16 cellular contexts compared by ENCODE assay signal in genomic region chr10:132096863-132097478, GRCh38. TPM values are rescaled to one million over a fixed set of nuclear protein-coding genes. Genes with fewer than 3 reads are reported as not detected.
A peak's percentile ranks its signal among the peaks of the same experiment; 100 is the strongest.
DNase-seq lines count a peak whose midpoint lies in the region; FAIRE-seq and TF ChIP-seq lines count a peak whose summit lies in the region.
"Had no signal": no experiment of that assay in that cellular context is flagged by ENCODE, and none has a peak within 500 bp of the region (broad histone marks: within the 10 kb centered on the region; RNA-seq: fewer than 3 reads in every experiment).

No MANE protein-coding gene starts in this region.

- H3K27me3 Mint-ChIP-seq in osteocyte (ENCODE audit: unreplicated experiment) = peaks cover 11% of the 10 kb centered on the region

- H3K4me3 Mint-ChIP-seq in osteocyte (ENCODE audit: unreplicated experiment) = no peak overlapping the region
- H3K4me3 Mint-ChIP-seq: CD8-positive, alpha-beta memory T cell had no signal

- H2BK15ac ChIP-seq in H1 (ENCODE audit: low read length) = peak overlapping the region; percentile 48; the same call in 1 of the 2 replicates

- peaks cover 88% of the 10 kb centered on the region for H3K4me1 ChIP-seq in BLaER1
- H3K4me1 ChIP-seq in H1 (replicated peaks in 1 of 4; ENCODE audit: control insufficient read depth in 3 of 4, insufficient read depth in 4 of 4, low read length in 3 of 4) = no peaks in the 10 kb centered on the region; a peak in 1 of 7 replicates
- H3K4me1 ChIP-seq in SJCRH30 = no peaks in the 10 kb centered on the region

- no peak overlapping the region for H4K5ac ChIP-seq in H1 (ENCODE audit: insufficient read length, low read depth, low read length)

- no peak overlapping the region for H3K14ac ChIP-seq in H1 (ENCODE audit: insufficient read length)

- no peaks in the 10 kb centered on the region for H3K36me3 ChIP-seq in BLaER1
- H3K36me3 ChIP-seq in H1 (ENCODE audit: control insufficient read depth in 2 of 4, insufficient read depth in 4 of 4, low read length in 3 of 4) = no peaks in the 10 kb centered on the region
- H3K36me3 ChIP-seq in SJCRH30 = no peaks in the 10 kb centered on the region

- H4K91ac ChIP-seq in H1 (replicated peaks; ENCODE audit: insufficient read length, low read length) = no peak overlapping the region

- no peak overlapping the region for H2BK120ac ChIP-seq in H1 (replicated peaks; ENCODE audit: low read depth, low read length)

- no peak overlapping the region for H3K56ac ChIP-seq in H1 (replicated peaks; ENCODE audit: insufficient read length, low read depth, low read length)

- peaks cover 7% of the 10 kb centered on the region; the same call in 1 of the 2 replicates for H3K9me3 ChIP-seq in BLaER1
- peaks cover 9 to 13% of the 10 kb centered on the region in 2 experiments; a peak in 2 of 4 replicates for H3K9me3 ChIP-seq in H1 (ENCODE audit: insufficient read depth in 2 of 2, low read depth in 1 of 2, low read length in 1 of 2)
- H3K9me3 ChIP-seq in SJCRH30 (replicated peaks) = no peaks in the 10 kb centered on the region

- no peaks in the 10 kb centered on the region for H3K23me2 ChIP-seq in H1 (ENCODE audit: low read depth, low read length)

- TF ChIP-seq CTCF in C4-2B (conservative IDR thresholded peaks at IDR 0.05) (no peak), H1 (IDR thresholded peaks at IDR 0.05; ENCODE audit: control extremely low read depth in 1 of 3, insufficient read depth in 1 of 3, low read depth in 1 of 3, low read length in 3 of 3) (no peak), osteocyte (IDR thresholded peaks at IDR 0.05) (no peak)

- CTCF ChIA-PET in H1 (lab: Charles Lee; ENCODE audit: partially characterized antibody) = interaction anchor here (0.6 kb wide), 1 partner anchor 38 kb away, joined by 3 read pairs; no protein-coding TSS in a partner anchor

- no peak overlapping the region for H3K27ac Mint-ChIP-seq in osteocyte (ENCODE audit: unreplicated experiment)
- H3K27ac Mint-ChIP-seq: CD8-positive, alpha-beta memory T cell had no signal

- no peak overlapping the region; the same call in 1 of the 2 replicates for H4K8ac ChIP-seq in H1 (ENCODE audit: extremely low read depth, insufficient read depth, low read length)

- no peak overlapping the region for H2BK5ac ChIP-seq in H1 (ENCODE audit: low read depth, low read length)

- H2BK12ac ChIP-seq in H1 (ENCODE audit: low read depth, low read length) = no peak overlapping the region

- H3K4me2 ChIP-seq in BLaER1 = peak overlapping the region; percentile 79
- H3K4me2 ChIP-seq in H1 (ENCODE audit: insufficient read depth in 1 of 2, low read depth in 2 of 2, low read length in 2 of 2) = no peak overlapping the region

- 95% methylated on average over 22 of the region's 22 CpGs; no CpG with 5 or more reads in 1 of the 2 experiments for WGBS in H1 (ENCODE audit: extremely low coverage in 1 of 2, insufficient coverage in 1 of 2, insufficient read length in 1 of 2, insufficient replicate concordance in 2 of 2, low coverage in 1 of 2, low lambda C conversion rate in 2 of 2, missing lambda C conversion rate in 1 of 2), 2 experiments

- H2AFZ ChIP-seq in H1 (ENCODE audit: low read length) = no peak overlapping the region

- no peak for TF ChIP-seq EP300 in H1 (IDR thresholded peaks at IDR 0.05; ENCODE audit: borderline replicate concordance in 1 of 2, low read depth in 2 of 2, low read length in 2 of 2)

- no peak overlapping the region for H3K18ac ChIP-seq in H1 (ENCODE audit: extremely low read depth, low read length)

- H3K4ac ChIP-seq in H1 (replicated peaks; ENCODE audit: insufficient read length, low read depth, low read length) = no peak overlapping the region

- H3K9ac ChIP-seq in BLaER1 (no peak overlapping the region), H1 (replicated peaks in 1 of 4; ENCODE audit: extremely low read depth in 1 of 4, low read depth in 3 of 4, low read length in 3 of 4) (no peak overlapping the region)

- TF ChIP-seq RAD21 in H1 (IDR thresholded peaks at IDR 0.05 in 1 of 2, conservative IDR thresholded peaks at IDR 0.05 in 1 of 2; ENCODE audit: low read depth in 2 of 2, low read length in 2 of 2) = no peak

- H3K4me3 ChIP-seq in BLaER1 (no peak overlapping the region), H1 (ENCODE audit: extremely low read depth in 1 of 4, insufficient read depth in 2 of 4, low read depth in 3 of 4, low read length in 4 of 4) (no peak overlapping the region), SJCRH30 (no peak overlapping the region)

- TF ChIP-seq POLR2A in H1 (IDR thresholded peaks at IDR 0.05; ENCODE audit: control extremely low read depth in 1 of 2, low read depth in 2 of 2, low read length in 2 of 2) = no peak

- no peaks in the 10 kb centered on the region for H3K36me3 Mint-ChIP-seq in osteocyte (ENCODE audit: unreplicated experiment)

- DNase-seq in H1 (ENCODE audit: low read depth in 1 of 2, low spot score in 2 of 2) = no peak
- peak; percentile 76 for DNase-seq in osteocyte (ENCODE audit: extremely low spot score, unreplicated experiment)
- DNase-seq in NCI-H1930 (lab: John Stamatoyannopoulos, UW) = no peak
- DNase-seq in NCI-H2171 (lab: John Stamatoyannopoulos, UW) = no peak
- DNase-seq in SJCRH30 = no peak
- no peak for DNase-seq in NCI-H2196 treated with DMSO at 0.1 percent for 48 hours (lab: John Stamatoyannopoulos, UW; ENCODE audit: unreplicated experiment)
- DNase-seq: C1 segment of cervical spinal cord; CD8-positive, alpha-beta memory T cell; NCI-H1105 treated with DMSO at 0.1 percent for 48 hours; NCI-H1694; NCI-H2081 treated with DMSO at 0.1 percent for 48 hours; NCI-H69 had no signal

- H3K27me3 ChIP-seq in BLaER1 = peaks cover 8% of the 10 kb centered on the region; the same call in 1 of the 2 replicates
- no peaks in the 10 kb centered on the region for H3K27me3 ChIP-seq in H1 (replicated peaks in 1 of 4; ENCODE audit: control insufficient read depth in 3 of 4, extremely low read depth in 1 of 4, insufficient read depth in 3 of 4, low read length in 3 of 4)
- no peaks in the 10 kb centered on the region for H3K27me3 ChIP-seq in SJCRH30

- H3K27ac ChIP-seq in BLaER1 (peak overlapping the region; percentile 38; the same call in 1 of the 2 replicates), C4-2B (peak overlapping the region; percentile 40; the same call in 1 of the 2 replicates), H1 (ENCODE audit: low read depth, low read length) (no peak overlapping the region), SJCRH30 (no peak overlapping the region)

- no peaks in the 10 kb centered on the region; the same call in 1 of the 2 replicates for H3K79me1 ChIP-seq in H1 (ENCODE audit: low read depth, low read length)

- H2AK5ac ChIP-seq in H1 (ENCODE audit: low read depth, low read length) = no peak overlapping the region

- no peak overlapping the region for H3K23ac ChIP-seq in H1 (ENCODE audit: insufficient read length)

- no peak overlapping the region for H2BK20ac ChIP-seq in H1 (ENCODE audit: low read length)

- no peaks in the 10 kb centered on the region for H3K9me3 Mint-ChIP-seq in osteocyte (ENCODE audit: unreplicated experiment)

- H4K20me1 ChIP-seq in BLaER1 = no peaks in the 10 kb centered on the region
- no peaks in the 10 kb centered on the region for H4K20me1 ChIP-seq in H1 (replicated peaks in 1 of 2; ENCODE audit: control insufficient read depth in 1 of 2, insufficient read depth in 2 of 2, low read length in 2 of 2)

- H3K4me1 Mint-ChIP-seq in osteocyte (ENCODE audit: unreplicated experiment) = no peaks in the 10 kb centered on the region

- FAIRE-seq in H1 (lab: Jason Lieb, UNC) = no peak
- FAIRE-seq: G401.6, GM12892 had no signal

- POLR2A ChIA-PET in H1 (lab: Charles Lee; ENCODE audit: partially characterized antibody) = no interaction called here

- no peaks in the 10 kb centered on the region for H3K79me2 ChIP-seq in H1 (ENCODE audit: control insufficient read depth in 1 of 2, insufficient read depth in 2 of 2, low read length in 2 of 2)

TF ChIP-seq in H1, 55 proteins besides CTCF, POLR2A, EP300 and RAD21:
- no peak for TF ChIP-seq BACH1 (IDR thresholded peaks at IDR 0.05; ENCODE audit: low read length)
- no peak for TF ChIP-seq GABPA (IDR thresholded peaks at IDR 0.05; ENCODE audit: borderline replicate concordance, insufficient read depth, low read length)
- no peak for TF ChIP-seq CTBP2 (IDR thresholded peaks at IDR 0.05; ENCODE audit: borderline replicate concordance, insufficient read depth, insufficient read length, low read length)
- no peak for TF ChIP-seq RNF2 (IDR thresholded peaks at IDR 0.05; ENCODE audit: borderline replicate concordance, low read depth, low read length, missing control alignments, poor library complexity, severe bottlenecking)
- TF ChIP-seq SIN3A (conservative IDR thresholded peaks at IDR 0.05 in 1 of 2, IDR thresholded peaks at IDR 0.05 in 1 of 2; ENCODE audit: low read depth in 1 of 2, low read length in 2 of 2) = no peak
- no peak for TF ChIP-seq SIX5 (IDR thresholded peaks at IDR 0.05; ENCODE audit: low read depth, low read length)
- TF ChIP-seq POU5F1 (IDR thresholded peaks at IDR 0.05; ENCODE audit: low read depth, low read length) = no peak
- TF ChIP-seq TCF12 (IDR thresholded peaks at IDR 0.05; ENCODE audit: low read depth, low read length) = no peak

RNA-seq across cellular contexts. Expression of gene JAKMIP3, which starts 31.2 kb away (rescaled TPM):
- 0.84 and 0.91 TPM in 2 replicates for total RNA-seq in H1 (2021; fragmentation: NEBNext Ultra II Directional; extraction: Animal tissue kit (Norgen Biotek cat#: 25700))
- 0.82 and 0.83 TPM in 2 replicates for polyA plus RNA-seq in H1 (2011; rRNA removed)
- polyA plus RNA-seq in H1 (2011; cell fraction: cytosol; rRNA removed) = 0.96 TPM
- 4.0 TPM for polyA plus RNA-seq in H1 (2011; cell fraction: nucleus; rRNA removed)
- polyA plus RNA-seq in H1 (2012, experiment 1 of 2) = 1.1 to 1.8 TPM (median 1.4 TPM) in 4 replicates
- 0.21 TPM for polyA plus RNA-seq in H1 (2012, experiment 2 of 2)
- 0.45 TPM for polyA plus RNA-seq in H1 (2013, experiment 1 of 2)
- polyA plus RNA-seq in H1 (2013, experiment 2 of 2) = 0.35 TPM
- polyA minus RNA-seq in H1 (2011; rRNA and poly(A)+ RNA removed) = 0.44 and 0.59 TPM in 2 replicates
- polyA minus RNA-seq in H1 (2011; cell fraction: cytosol; rRNA and poly(A)+ RNA removed) = 0.44 TPM
- polyA minus RNA-seq in H1 (2011; cell fraction: nucleus; rRNA and poly(A)+ RNA removed) = 1.7 TPM
- 0.64 and 0.65 TPM in 2 replicates for total RNA-seq in osteocyte
- total RNA-seq in SJCRH30 (2014; rRNA removed; shearing (Covaris generic)) = not detected in 2 replicates
- polyA plus RNA-seq: CD8-positive, alpha-beta memory T cell had no signal

Comparison
In these comparisons a context has a peak if more than half of its experiments do, and no peak if none do; other contexts are left out.
1. H3K27ac ChIP-seq: peak in BLaER1 (single experiment) and C4-2B (single experiment); none in H1 (single experiment) and SJCRH30 (single experiment).